ENCODE assay signal across 21 cellular contexts in genomic region chr6:169811521-169812256, GRCh38.
"Had no signal": no experiment of that assay in that cellular context is flagged by ENCODE, and none has a peak within 500 bp of the region (broad histone marks: within the 10 kb centered on the region; RNA-seq: fewer than 3 reads in every experiment).

No MANE protein-coding gene starts in this region.

- H3K9me3 ChIP-seq: suprapubic skin had no signal

- FAIRE-seq: endometrium, keratinocyte, TTC549 had no signal

- DNase-seq: activated CD4-positive, alpha-beta T cell treated with anti-CD3 and anti-CD28 coated beads for 4 hours; activated naive CD4-positive, alpha-beta T cell treated with anti-CD3 and anti-CD28 coated beads, Interleukin-2, amount 50 U/mL, for 16 hours; activated T-cell treated with anti-CD3 and anti-CD28 coated beads, Interleukin-2, amount 50 U/mL, for 1 hour; hippocampal formation; mucosa of descending colon; naive thymus-derived CD4-positive, alpha-beta T cell; stimulated activated CD4-positive, alpha-beta T cell treated with anti-CD3 and anti-CD28 coated beads, Interleukin-4, amount 100 ng/mL, for 4 hours; stimulated activated CD8-positive, alpha-beta memory T cell treated with anti-CD3 and anti-CD28 coated beads, Interleukin-4, amount 100 ng/mL, for 48 hours; stimulated activated naive CD8-positive, alpha-beta T cell treated with anti-CD3 and anti-CD28 coated beads, Interleukin-15, Interleukin-2, amounts not matched to agents 100 U/mL and 50 U/mL, for 24 hours; T-helper 2 cell; upper lobe of left lung had no signal

- H3K27ac Mint-ChIP-seq: naive thymus-derived CD4-positive, alpha-beta T cell; WTC11 had no signal

- H3K27ac ChIP-seq: adrenal gland, left lung, right atrium auricular region, skin epidermis, suprapubic skin, upper lobe of left lung had no signal

- ATAC-seq: esophagus mucosa; left lung; naive thymus-derived CD4-positive, alpha-beta T cell; stimulated activated naive CD8-positive, alpha-beta T cell treated with anti-CD3 and anti-CD28 coated beads, Interleukin-15, Interleukin-2, amounts not matched to agents 100 U/mL and 50 U/mL, for 24 hours; WTC11 had no signal

- H3K4me3 ChIP-seq: adrenal gland, left lung, mucosa of descending colon, right atrium auricular region, skin epidermis, suprapubic skin, upper lobe of left lung had no signal

- H3K27me3 ChIP-seq: adrenal gland, right atrium auricular region, upper lobe of left lung had no signal

- H3K4me1 ChIP-seq: adrenal gland, left lung, right atrium auricular region, upper lobe of left lung had no signal

- H3K4me3 Mint-ChIP-seq: naive thymus-derived CD4-positive, alpha-beta T cell; WTC11 had no signal

- H3K36me3 ChIP-seq: adrenal gland, left lung, right atrium auricular region, suprapubic skin, upper lobe of left lung had no signal
